In genomic region chr19:29672933-29673336, GRCh38 we compare ENCODE assay signal across 8 cellular contexts. TPM values are rescaled to one million over a fixed set of nuclear protein-coding genes. Genes with fewer than 3 reads are reported as not detected.
DNase-seq lines count a peak whose midpoint lies in the region; ATAC-seq, FAIRE-seq and TF ChIP-seq lines count a peak whose summit lies in the region.

No MANE protein-coding gene starts in this region.

- no peaks in the 10 kb centered on the region for H3K27me3 Mint-ChIP-seq in T-helper 17 cell

- H3K79me2 ChIP-seq in GM12878 (ENCODE audit: control insufficient read depth, insufficient read depth, low read length) = peaks cover 60% of the 10 kb centered on the region

- TF ChIP-seq RAD21 in GM12878 (IDR thresholded peaks at IDR 0.05; ENCODE audit: insufficient read depth, low read depth, low read length) = no peak

- no TSS peak for BruUV-seq in GM12878 (replicated peaks; lab: Mats Ljungman, UMichigan)

- H3K4me1 Mint-ChIP-seq in T-helper 17 cell = peaks cover 76% of the 10 kb centered on the region

- peak overlapping the region; percentile 96 for H3K4me3 Mint-ChIP-seq in T-helper 17 cell

- peak overlapping the region; percentile 98 for H3K27ac Mint-ChIP-seq in T-helper 17 cell

- SMC1A ChIA-PET in GM12878 (lab: Charles Lee; ENCODE audit: uncharacterized antibody, unreplicated experiment) = interaction anchor here (0.6 to 4.0 kb wide), 7 partner anchors 8 to 1592 kb away, joined by 3 to 22 read pairs (median 5); partner anchors contain the start of genes C19orf12 and POP4

- peaks cover 2% of the 10 kb centered on the region for H3K36me3 Mint-ChIP-seq in T-helper 17 cell (ENCODE audit: low read depth)

- no peak for FAIRE-seq in GM12878 (lab: Jason Lieb, UNC)

- CTCF ChIA-PET in GM12878 (lab: Yijun Ruan, JAX) = interaction anchor here (1.0 to 3.6 kb wide), 12 partner anchors 8 to 164 kb away, joined by 3 to 45 read pairs (median 6); partner anchors contain the start of genes C19orf12 and POP4

- RAD21 ChIA-PET in GM12878 (lab: Charles Lee; ENCODE audit: unreplicated experiment) = interaction anchor here (1.4 to 3.0 kb wide), 5 partner anchors 21 to 67 kb away, joined by 5 to 22 read pairs (median 19); partner anchors contain the start of genes C19orf12 and POP4

- H3K4me1 ChIP-seq in GM12878 (ENCODE audit: control insufficient read depth, insufficient read depth, low read length) (peaks cover 53% of the 10 kb centered on the region), uterus (peaks cover 14 to 15% of the 10 kb centered on the region in 2 donors)

- TF ChIP-seq POLR2A in GM18951 (IDR thresholded peaks at IDR 0.05; ENCODE audit: extremely low read depth, insufficient read depth, insufficient read length) (peak; percentile 32), GM12878 (IDR thresholded peaks at IDR 0.05; ENCODE audit: low read depth, low read length) (peak; percentile 74), uterus (IDR thresholded peaks at IDR 0.05) (no peak)

- peak overlapping the region; percentile 89 for H3K27ac ChIP-seq in GM12878 (ENCODE audit: control insufficient read depth, insufficient read depth)
- H3K27ac ChIP-seq in uterus = no peak overlapping the region
- H3K27ac ChIP-seq in WERI-Rb-1 = no peak overlapping the region

- H3K9me3 ChIP-seq in T-helper 17 cell (ENCODE audit: control insufficient read depth, low read length, poor library complexity, severe bottlenecking) = no peaks in the 10 kb centered on the region
- H3K9me3 ChIP-seq in GM12878 (replicated peaks; ENCODE audit: control insufficient read depth, insufficient read depth, low read length) = no peaks in the 10 kb centered on the region
- H3K9me3 ChIP-seq in uterus = no peaks in the 10 kb centered on the region
- H3K9me3 ChIP-seq in WERI-Rb-1 (ENCODE audit: severe bottlenecking) = no peaks in the 10 kb centered on the region

- in situ Hi-C loops in GM18951 (cut with MboI; ENCODE audit: low sequenced_read_pairs, unreplicated experiment) (no loop called here), GM12878 (cut with MboI) (no loop called here)

- peak overlapping the region; percentile 50 for H3K9ac ChIP-seq in GM12878 (ENCODE audit: control insufficient read depth, insufficient read depth, low read length)

- peak overlapping the region; percentile 63 for H2AFZ ChIP-seq in GM12878 (ENCODE audit: control insufficient read depth, low read depth, low read length)

- intact Hi-C loops in GM12878 (cut with micrococcal nuclease; ENCODE audit: unreplicated experiment) (no loop called here), uterus (cut with DNase I; ENCODE audit: low total_unique reads) (no loop called here)

- POLR2A ChIA-PET in GM12878 (lab: Charles Lee) = interaction anchor here (0.9 to 2.8 kb wide), 5 partner anchors 27 to 1204 kb away, joined by 3 to 13 read pairs (median 4); partner anchors contain the start of genes C19orf12 and POP4

- H3K27me3 ChIP-seq in GM12878 (replicated peaks in 1 of 2; ENCODE audit: control insufficient read depth in 2 of 2, insufficient read depth in 2 of 2, low read length in 1 of 2) (no peaks in the 10 kb centered on the region), uterus (no peaks in the 10 kb centered on the region), WERI-Rb-1 (ENCODE audit: insufficient read depth, low read depth, severe bottlenecking) (no peaks in the 10 kb centered on the region)

- H3K4me2 ChIP-seq in GM12878 (ENCODE audit: control insufficient read depth, insufficient read depth) = peak overlapping the region; percentile 77

- H4K20me1 ChIP-seq in GM12878 (ENCODE audit: control insufficient read depth, insufficient read depth) = no peaks in the 10 kb centered on the region

- H3K4me3 ChIP-seq in GM12878 (peak overlapping the region; percentile 59; the same call in 1 of the 2 replicates), uterus (no peak overlapping the region), WERI-Rb-1 (ENCODE audit: low read depth, low read length) (no peak overlapping the region)

- 0 out of 4 replicates have a peak, but pooled peaks of 1 of the 2 experiments have one; percentile 7 for TF ChIP-seq EP300 in GM12878 (IDR thresholded peaks at IDR 0.05; ENCODE audit: borderline replicate concordance in 1 of 2, control insufficient read depth in 1 of 2, low read depth in 2 of 2, low read length in 2 of 2)

- ATAC-seq in T-helper 17 cell (peak; percentile 85), GM12878 (peak; percentile 68)

- H3K36me3 ChIP-seq in GM12878 (ENCODE audit: control insufficient read depth in 2 of 2, insufficient read depth in 2 of 2, low read length in 1 of 2) = peaks cover 8 to 36% of the 10 kb centered on the region in 2 experiments
- H3K36me3 ChIP-seq in uterus = no peaks in the 10 kb centered on the region
- no peaks in the 10 kb centered on the region for H3K36me3 ChIP-seq in WERI-Rb-1

- TF ChIP-seq CTCF in GM12878 (IDR thresholded peaks at IDR 0.05 in 2 of 3, conservative IDR thresholded peaks at IDR 0.05 in 1 of 3; ENCODE audit: control insufficient read depth in 2 of 3, extremely low read depth in 1 of 3, insufficient read depth in 1 of 3, low read depth in 3 of 3, low read length in 3 of 3) (no peak), uterus (IDR thresholded peaks at IDR 0.05) (no peak), WERI-Rb-1 (IDR thresholded peaks at IDR 0.05; ENCODE audit: low read depth, low read length) (no peak)

- DNase-seq in T-helper 17 cell (peak; percentile 67 to 84 (median 73)), GM12878 (ENCODE audit: low read depth, low spot score) (peak; percentile 69), uterus (no peak), DMS79 (lab: John Stamatoyannopoulos, UW) (no peak), NCI-H2227 (lab: John Stamatoyannopoulos, UW; ENCODE audit: unreplicated experiment) (no peak), WERI-Rb-1 (no peak)
- peak; percentile 68 to 85 (median 78) for DNase-seq in stimulated activated CD4-positive, alpha-beta T cell treated with anti-CD3 and anti-CD28 coated beads, TNF-alpha, amount 100 ng/mL, for 4 hours (ENCODE audit: low read depth in 3 of 3)

- WGBS in GM12878 (ENCODE audit: insufficient coverage, insufficient replicate concordance, low lambda C conversion rate, missing lambda C conversion rate) = 2% methylated on average over 11 of the region's 11 CpGs

TF ChIP-seq in GM12878, 131 proteins besides CTCF, POLR2A, EP300 and RAD21 (continues in another document):
- no peak for TF ChIP-seq NFIC (IDR thresholded peaks at IDR 0.05; ENCODE audit: low read depth, low read length)

RNA-seq across cellular contexts. Expression of gene PLEKHF1, which starts 7.7 kb away (rescaled TPM):
- total RNA-seq in T-helper 17 cell (10 to 100 TPM; 13.5 to 20.7 TPM), GM12878 (2014; rRNA removed) (18.6 and 20.2 TPM in 2 replicates), GM12878 (2014; rRNA removed; fragmentation: Illumina TruSeq; extraction: Trizol) (2.5 and 4.0 TPM in 2 replicates), GM12878 (2021) (17.6 and 19.1 TPM in 2 replicates), uterus (10 to 100 TPM in 3 of 4 donors, 1 to 10 TPM in 1; 7.4 to 35.9 (median 19.7) TPM)
- 27.3 and 32.2 TPM in 2 replicates for total RNA-seq in GM12878 (2013; cell fraction: nucleolus; rRNA removed)
- 1.8 TPM for polyA plus RNA-seq in GM12878 (2011; ENCODE audit: low read depth)
- polyA plus RNA-seq in GM12878 (2011; rRNA removed) (6.0 and 15.8 TPM in 2 replicates), GM12878 (2014; fragmentation: Illumina TruSeq; extraction: Trizol) (0.19 and 2.4 TPM in 2 replicates), GM12878 (2014; fragmentation: Nextera tagmentation; extraction: Ambion mirVana) (under 1 TPM; 0.10 to 0.31 TPM), GM12878 (2014; rRNA removed) (20.3 and 23.0 TPM in 2 replicates), GM12878 (2016; fragmentation: Nextera tagmentation; extraction: Ambion mirVana) (10 to 100 TPM; 14.8 to 19.5 TPM)
- polyA plus RNA-seq in GM12878 (2011; cell fraction: cytosol; rRNA removed) = 25.9 and 36.4 TPM in 2 replicates
- polyA plus RNA-seq in GM12878 (2011; cell fraction: nucleus; rRNA removed) = 40.4 and 43.7 TPM in 2 replicates
- 6.0 and 11.1 TPM in 2 replicates for polyA plus RNA-seq in GM12878 (2012)
- 11.6 and 26.6 TPM in 2 replicates for polyA minus RNA-seq in GM12878 (2011; rRNA and poly(A)+ RNA removed)
- polyA minus RNA-seq in GM12878 (2011; cell fraction: cytosol; rRNA and poly(A)+ RNA removed) = 13.9 and 17.0 TPM in 2 replicates
- polyA minus RNA-seq in GM12878 (2011; cell fraction: nucleus; rRNA and poly(A)+ RNA removed) = 19.7 and 32.3 TPM in 2 replicates

RNA-seq across cellular contexts. Expression of gene C19orf12, which starts 42.1 kb away (rescaled TPM):
- total RNA-seq in T-helper 17 cell (10 to 100 TPM; 16.6 to 18.6 TPM), GM12878 (2014; rRNA removed) (20.4 and 21.9 TPM in 2 replicates), GM12878 (2014; rRNA removed; fragmentation: Illumina TruSeq; extraction: Trizol) (10.6 and 12.8 TPM in 2 replicates), GM12878 (2021) (20.9 and 21.6 TPM in 2 replicates), uterus (10 to 100 TPM in 3 of 4 donors, 1 to 10 TPM in 1; 8.5 to 35.0 (median 31.5) TPM)
- total RNA-seq in GM12878 (2013; cell fraction: nucleolus; rRNA removed) = 24.8 and 33.3 TPM in 2 replicates
- polyA plus RNA-seq in GM12878 (2011; ENCODE audit: low read depth) = 7.3 TPM
- polyA plus RNA-seq in GM12878 (2011; rRNA removed) (23.5 and 24.9 TPM in 2 replicates), GM12878 (2014; fragmentation: Illumina TruSeq; extraction: Trizol) (8.2 and 12.5 TPM in 2 replicates), GM12878 (2014; fragmentation: Nextera tagmentation; extraction: Ambion mirVana) (1 to 10 TPM; 2.3 to 6.6 TPM), GM12878 (2014; rRNA removed) (19.6 and 22.6 TPM in 2 replicates), GM12878 (2016; fragmentation: Nextera tagmentation; extraction: Ambion mirVana) (10 to 100 TPM; 20.0 to 20.5 TPM)
- 22.2 and 29.7 TPM in 2 replicates for polyA plus RNA-seq in GM12878 (2011; cell fraction: cytosol; rRNA removed)
- polyA plus RNA-seq in GM12878 (2011; cell fraction: nucleus; rRNA removed) = 23.6 and 25.4 TPM in 2 replicates
- 13.2 and 14.9 TPM in 2 replicates for polyA plus RNA-seq in GM12878 (2012)
- polyA minus RNA-seq in GM12878 (2011; rRNA and poly(A)+ RNA removed) = 9.3 and 15.4 TPM in 2 replicates
- 6.0 and 7.4 TPM in 2 replicates for polyA minus RNA-seq in GM12878 (2011; cell fraction: cytosol; rRNA and poly(A)+ RNA removed)
- 5.3 and 8.3 TPM in 2 replicates for polyA minus RNA-seq in GM12878 (2011; cell fraction: nucleus; rRNA and poly(A)+ RNA removed)

Comparison
In these comparisons a context has a peak if more than half of its experiments do, and no peak if none do; other contexts are left out.
1. POLR2A ChIP-seq: peak in GM18951 (single experiment) and GM12878 (single experiment); none in uterus (0 of 2).
2. DNase-seq: peak in T-helper 17 cell (3 of 3), GM12878 (single experiment) and stimulated activated CD4-positive, alpha-beta T cell treated with anti-CD3 and anti-CD28 coated beads, TNF-alpha, amount 100 ng/mL, for 4 hours (3 of 3); none in uterus (0 of 2), DMS79 (single experiment), NCI-H2227 (single experiment) and WERI-Rb-1 (single experiment).